14 cellular contexts compared by ENCODE assay signal in the genomic region with DNA sequence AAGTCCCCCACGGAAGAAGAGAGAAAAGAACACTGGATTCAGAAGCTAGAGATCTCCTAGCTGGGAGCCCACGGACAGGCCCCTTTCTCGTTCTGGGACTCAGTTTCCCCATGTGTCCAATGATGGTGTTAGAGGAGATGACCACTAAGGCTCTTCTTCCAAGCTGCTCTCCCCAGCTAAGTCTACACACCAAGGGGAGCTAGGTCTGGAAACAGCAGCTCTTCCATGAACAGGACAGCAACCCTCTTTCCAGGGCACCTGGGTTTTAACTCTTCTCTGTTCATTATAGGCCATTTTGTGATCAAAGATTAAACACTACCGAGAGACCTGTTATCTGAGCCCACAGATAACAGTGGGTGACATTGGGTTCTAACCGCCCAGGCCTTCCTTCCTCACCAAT.
DNase-seq lines count a peak whose midpoint lies in the region; ATAC-seq and TF ChIP-seq lines count a peak whose summit lies in the region.
"Had no signal": no experiment of that assay in that cellular context is flagged by ENCODE, and none has a peak within 500 bp of the region (broad histone marks: within the 10 kb centered on the region; RNA-seq: fewer than 3 reads in every experiment).

No MANE protein-coding gene starts in this region.

- peaks cover 6 to 80% of the 10 kb centered on the region in 2 donors for H3K4me1 ChIP-seq in naive thymus-derived CD4-positive, alpha-beta T cell (ENCODE audit: control insufficient read depth in 2 of 2, insufficient read depth in 2 of 2, low read length in 2 of 2)
- H3K4me1 ChIP-seq in uterus, result peaks cover 0 to 36% of the 10 kb centered on the region in 2 donors
- H3K4me1 ChIP-seq in hepatocyte (ENCODE audit: insufficient read depth), result peaks cover 55% of the 10 kb centered on the region

- H3K36me3 Mint-ChIP-seq in activated naive CD4-positive, alpha-beta T cell treated with anti-CD3 and anti-CD28 coated beads, Interleukin-2, amount 10 ng/mL, durations not matched to agents 7 days and 5 days, result peaks cover 18% of the 10 kb centered on the region
- H3K36me3 Mint-ChIP-seq in activated naive CD8-positive, alpha-beta T cell treated with anti-CD3 and anti-CD28 coated beads for 36 hours, result peaks cover 15% of the 10 kb centered on the region
- H3K36me3 Mint-ChIP-seq in naive thymus-derived CD4-positive, alpha-beta T cell, result peaks cover 0 to 14% (median 0%) of the 10 kb centered on the region in 5 donors

- peaks cover 62% of the 10 kb centered on the region for H4K20me1 ChIP-seq in hepatocyte (ENCODE audit: insufficient read depth, poor library complexity, severe bottlenecking)

- no peaks in the 10 kb centered on the region for H3K27me3 ChIP-seq in naive thymus-derived CD4-positive, alpha-beta T cell (ENCODE audit: control insufficient read depth in 2 of 2, insufficient read depth in 2 of 2, low read length in 2 of 2)
- no peaks in the 10 kb centered on the region for H3K27me3 ChIP-seq in uterus
- no peaks in the 10 kb centered on the region for H3K27me3 ChIP-seq in hepatocyte
- H3K27me3 ChIP-seq: heart right ventricle, left lung had no signal

- H3K4me1 Mint-ChIP-seq in activated naive CD4-positive, alpha-beta T cell treated with anti-CD3 and anti-CD28 coated beads, Interleukin-2, amount 10 ng/mL, durations not matched to agents 7 days and 5 days, result peaks cover 97% of the 10 kb centered on the region
- peaks cover 83% of the 10 kb centered on the region for H3K4me1 Mint-ChIP-seq in activated naive CD8-positive, alpha-beta T cell treated with anti-CD3 and anti-CD28 coated beads for 36 hours
- H3K4me1 Mint-ChIP-seq in naive thymus-derived CD4-positive, alpha-beta T cell, result peaks cover 53 to 97% (median 88%) of the 10 kb centered on the region in 7 donors

- H3K9me2 ChIP-seq in hepatocyte (replicated peaks; ENCODE audit: insufficient read depth), result no peaks in the 10 kb centered on the region

- no peaks in the 10 kb centered on the region for H3K27me3 Mint-ChIP-seq in activated naive CD4-positive, alpha-beta T cell treated with anti-CD3 and anti-CD28 coated beads, Interleukin-2, amount 10 ng/mL, durations not matched to agents 7 days and 5 days
- no peaks in the 10 kb centered on the region for H3K27me3 Mint-ChIP-seq in activated naive CD8-positive, alpha-beta T cell treated with anti-CD3 and anti-CD28 coated beads for 36 hours
- H3K27me3 Mint-ChIP-seq in naive thymus-derived CD4-positive, alpha-beta T cell, result no peaks in the 10 kb centered on the region

- no peak for DNase-seq in activated naive CD4-positive, alpha-beta T cell treated with anti-CD3 and anti-CD28 coated beads, Interleukin-2, amount 10 ng/mL, durations not matched to agents 7 days and 5 days
- no peak for DNase-seq in activated naive CD4-positive, alpha-beta T cell (lab: John Stamatoyannopoulos, UW)
- no peak for DNase-seq in activated naive CD8-positive, alpha-beta T cell treated with anti-CD3 and anti-CD28 coated beads for 36 hours
- DNase-seq in naive thymus-derived CD4-positive, alpha-beta T cell, result no peak
- no peak for DNase-seq in uterus
- DNase-seq in substantia nigra (lab: John Stamatoyannopoulos, UW), result no peak
- no peak for DNase-seq in hepatocyte (ENCODE audit: low spot score)
- no peak for DNase-seq in CD1c-positive myeloid dendritic cell (ENCODE audit: extremely low spot score)
- DNase-seq: GOT3, heart right ventricle, NCI-H345, PC-3 had no signal

- peak overlapping the region; percentile 79 for H3K4me3 Mint-ChIP-seq in activated naive CD4-positive, alpha-beta T cell treated with anti-CD3 and anti-CD28 coated beads, Interleukin-2, amount 10 ng/mL, durations not matched to agents 7 days and 5 days
- H3K4me3 Mint-ChIP-seq in activated naive CD8-positive, alpha-beta T cell treated with anti-CD3 and anti-CD28 coated beads for 36 hours, result peak overlapping the region; percentile 83
- peak overlapping the region; percentile 80 to 90 (median 87) for H3K4me3 Mint-ChIP-seq in naive thymus-derived CD4-positive, alpha-beta T cell

- peak overlapping the region; percentile 85 for H3K27ac ChIP-seq in naive thymus-derived CD4-positive, alpha-beta T cell (ENCODE audit: low read depth, low read length)
- H3K27ac ChIP-seq in uterus, result peak overlapping the region; percentile 72 to 88
- no peak overlapping the region for H3K27ac ChIP-seq in substantia nigra (ENCODE audit: low read depth, low read length, poor library complexity, severe bottlenecking)
- H3K27ac ChIP-seq in hepatocyte, result no peak overlapping the region
- H3K27ac ChIP-seq: HL-60, left lung had no signal

- no peak overlapping the region for H2AFZ ChIP-seq in hepatocyte

- no peaks in the 10 kb centered on the region for H3K9me3 Mint-ChIP-seq in activated naive CD4-positive, alpha-beta T cell treated with anti-CD3 and anti-CD28 coated beads, Interleukin-2, amount 10 ng/mL, durations not matched to agents 7 days and 5 days
- H3K9me3 Mint-ChIP-seq in activated naive CD8-positive, alpha-beta T cell treated with anti-CD3 and anti-CD28 coated beads for 36 hours, result no peaks in the 10 kb centered on the region
- H3K9me3 Mint-ChIP-seq in naive thymus-derived CD4-positive, alpha-beta T cell, result peaks cover 0 to 2% (median 0%) of the 10 kb centered on the region in 11 donors

- H3K79me2 ChIP-seq in hepatocyte, result peaks cover 89% of the 10 kb centered on the region

- H3K27ac Mint-ChIP-seq in activated naive CD4-positive, alpha-beta T cell treated with anti-CD3 and anti-CD28 coated beads, Interleukin-2, amount 10 ng/mL, durations not matched to agents 7 days and 5 days, result peak overlapping the region; percentile 95
- H3K27ac Mint-ChIP-seq in activated naive CD8-positive, alpha-beta T cell treated with anti-CD3 and anti-CD28 coated beads for 36 hours, result peak overlapping the region; percentile 97
- peak overlapping the region; percentile 87 to 99 (median 96) for H3K27ac Mint-ChIP-seq in naive thymus-derived CD4-positive, alpha-beta T cell

- intact Hi-C loops in naive thymus-derived CD4-positive, alpha-beta T cell (cut with micrococcal nuclease), result loop anchor here (1.0 to 10.0 kb wide), 9 partner anchors 24 to 341 kb away; a partner anchor contains a TSS
- intact Hi-C loops in uterus (cut with DNase I; ENCODE audit: low total_unique reads), result no loop called here

- no peak overlapping the region for H3K4me2 ChIP-seq in hepatocyte

- no peaks in the 10 kb centered on the region for H3K9me3 ChIP-seq in naive thymus-derived CD4-positive, alpha-beta T cell (ENCODE audit: control insufficient read depth in 2 of 3, low read length in 3 of 3)
- no peaks in the 10 kb centered on the region for H3K9me3 ChIP-seq in uterus
- H3K9me3 ChIP-seq in hepatocyte (ENCODE audit: low read depth), result no peaks in the 10 kb centered on the region
- H3K9me3 ChIP-seq: heart right ventricle, left lung had no signal

- POLR2A ChIA-PET in naive thymus-derived CD4-positive, alpha-beta T cell (lab: Charles Lee), result interaction anchor here (1.0 to 1.6 kb wide), 12 partner anchors 7 to 203 kb away, joined by 3 to 8 read pairs (median 4); a partner anchor contains a TSS

- TF ChIP-seq CTCF in uterus (IDR thresholded peaks at IDR 0.05), result no peak
- no peak for TF ChIP-seq CTCF in hepatocyte (IDR thresholded peaks at IDR 0.05; ENCODE audit: poor library complexity)

- peak overlapping the region; percentile 52 for H3K4me3 ChIP-seq in naive thymus-derived CD4-positive, alpha-beta T cell (ENCODE audit: low read length)
- H3K4me3 ChIP-seq in uterus (no peak overlapping the region), hepatocyte (no peak overlapping the region)
- H3K4me3 ChIP-seq: heart right ventricle, left lung had no signal

- H3K36me3 ChIP-seq in naive thymus-derived CD4-positive, alpha-beta T cell (ENCODE audit: control insufficient read depth in 2 of 3, insufficient read depth in 3 of 3, low read length in 3 of 3), result no peaks in the 10 kb centered on the region
- H3K36me3 ChIP-seq in uterus (no peaks in the 10 kb centered on the region), hepatocyte (replicated peaks; ENCODE audit: insufficient read depth, low read depth) (no peaks in the 10 kb centered on the region)
- H3K36me3 ChIP-seq: left lung had no signal

- CTCF ChIA-PET in activated naive CD4-positive, alpha-beta T cell treated with anti-CD3 and anti-CD28 coated beads, Interleukin-2, amount 10 ng/mL, durations not matched to agents 7 days and 5 days (lab: Charles Lee), result interaction anchor here (0.7 to 2.6 kb wide), 4 partner anchors 9 to 203 kb away, joined by 3 to 8 read pairs (median 5); no protein-coding TSS in a partner anchor
- CTCF ChIA-PET in naive thymus-derived CD4-positive, alpha-beta T cell (lab: Charles Lee), result interaction anchor here (0.6 kb wide), 2 partner anchors 212 to 515 kb away, joined by 3 read pairs; a partner anchor contains a TSS

- 88% methylated on average over 5 of the region's 5 CpGs for WGBS in hepatocyte (ENCODE audit: low lambda C conversion rate, missing lambda C conversion rate)

- ATAC-seq in naive thymus-derived CD4-positive, alpha-beta T cell, result no peak
- ATAC-seq: heart right ventricle, left lung, PC-3 had no signal

- no peak for TF ChIP-seq POLR2A in uterus (IDR thresholded peaks at IDR 0.05)

Comparison
In these comparisons a context has a peak if more than half of its experiments do, and no peak if none do; other contexts are left out.
1. H3K27ac ChIP-seq: peak in naive thymus-derived CD4-positive, alpha-beta T cell (single experiment) and uterus (2 of 2); none in substantia nigra (single experiment) and hepatocyte (single experiment).
2. Peak in every context shown above with its lines, with median percentiles within 50 percentile points of each other: H3K27ac Mint-ChIP-seq and H3K4me3 Mint-ChIP-seq.